ENCODE assay signal across 11 cellular contexts in the genomic region with DNA sequence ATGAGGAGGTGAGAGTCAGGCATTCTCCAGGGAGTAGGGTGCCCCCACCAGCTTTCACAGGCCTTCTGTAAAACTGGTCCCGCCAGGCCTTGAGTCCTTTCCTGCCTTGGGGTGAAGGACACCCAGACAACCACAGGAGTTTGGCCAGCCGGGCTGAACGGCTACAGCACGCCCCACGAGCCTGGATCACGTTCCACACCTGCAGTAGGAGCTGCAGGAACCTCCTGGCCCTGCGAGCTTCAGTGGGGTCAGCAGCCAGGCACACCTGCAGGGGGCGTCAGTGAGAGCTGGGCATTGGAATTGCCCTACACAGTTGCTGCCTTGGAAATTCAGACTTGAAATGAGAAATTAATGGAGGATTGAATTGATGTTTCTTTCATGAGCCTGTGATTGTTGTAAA. TPM values are rescaled to one million over a fixed set of nuclear protein-coding genes. Genes with fewer than 3 reads are reported as not detected.
DNase-seq lines count a peak whose midpoint lies in the region; ATAC-seq and TF ChIP-seq lines count a peak whose summit lies in the region.
"Had no signal": no experiment of that assay in that cellular context is flagged by ENCODE, and none has a peak within 500 bp of the region (broad histone marks: within the 10 kb centered on the region; RNA-seq: fewer than 3 reads in every experiment).

No MANE protein-coding gene starts in this region.

- H3K27me3 Mint-ChIP-seq in Caco-2 (ENCODE audit: insufficient read depth, unreplicated experiment), result no peaks in the 10 kb centered on the region
- peaks cover 6% of the 10 kb centered on the region for H3K27me3 Mint-ChIP-seq in HFFc6 (ENCODE audit: insufficient read depth)
- no peaks in the 10 kb centered on the region for H3K27me3 Mint-ChIP-seq in endodermal cell (ENCODE audit: insufficient read depth)
- H3K27me3 Mint-ChIP-seq in osteocyte (ENCODE audit: unreplicated experiment), result no peaks in the 10 kb centered on the region

- no peak overlapping the region for H3K9ac ChIP-seq in endodermal cell (ENCODE audit: extremely low read depth, low read length, poor library complexity, severe bottlenecking)

- no peak overlapping the region for H3K4me3 ChIP-seq in Caco-2 (ENCODE audit: low read depth, low read length)
- H3K4me3 ChIP-seq in endodermal cell (ENCODE audit: low read length), result no peak overlapping the region

- peak in 1 of 2 experiments; percentile 23 for TF ChIP-seq CTCF in Caco-2 (IDR thresholded peaks at IDR 0.05; ENCODE audit: insufficient read depth in 1 of 2, low read depth in 1 of 2, low read length in 1 of 2, severe bottlenecking in 1 of 2, unreplicated experiment in 1 of 2)
- peak; percentile 68 for TF ChIP-seq CTCF in HFFc6 (IDR thresholded peaks at IDR 0.05)
- peak; percentile 79 for TF ChIP-seq CTCF in endodermal cell (conservative IDR thresholded peaks at IDR 0.05)
- TF ChIP-seq CTCF in osteocyte (IDR thresholded peaks at IDR 0.05), result peak; percentile 27

- peaks cover 23% of the 10 kb centered on the region for H3K4me1 ChIP-seq in Caco-2
- H3K4me1 ChIP-seq in endodermal cell (ENCODE audit: control insufficient read depth, insufficient read depth, low read length), result no peaks in the 10 kb centered on the region

- peaks cover 6% of the 10 kb centered on the region for H3K36me3 Mint-ChIP-seq in Caco-2 (ENCODE audit: insufficient read depth, unreplicated experiment)
- H3K36me3 Mint-ChIP-seq in HFFc6 (ENCODE audit: low read depth), result no peaks in the 10 kb centered on the region
- peaks cover 37% of the 10 kb centered on the region for H3K36me3 Mint-ChIP-seq in endodermal cell (ENCODE audit: low read depth)
- peaks cover 23% of the 10 kb centered on the region for H3K36me3 Mint-ChIP-seq in osteocyte (ENCODE audit: unreplicated experiment)

- H3K36me3 ChIP-seq in Caco-2 (ENCODE audit: control insufficient read depth, insufficient read depth, low read length) (no peaks in the 10 kb centered on the region), endodermal cell (ENCODE audit: control insufficient read depth, insufficient read depth, low read length) (peaks cover 31% of the 10 kb centered on the region)

- peak overlapping the region; percentile 38 for H3K27ac Mint-ChIP-seq in Caco-2 (ENCODE audit: unreplicated experiment)
- H3K27ac Mint-ChIP-seq in HFFc6, result no peak overlapping the region
- H3K27ac Mint-ChIP-seq in endodermal cell, result peak overlapping the region; percentile 55
- H3K27ac Mint-ChIP-seq in osteocyte (ENCODE audit: unreplicated experiment), result peak overlapping the region; percentile 82

- H3K9me3 Mint-ChIP-seq in Caco-2 (ENCODE audit: unreplicated experiment) (no peaks in the 10 kb centered on the region), HFFc6 (no peaks in the 10 kb centered on the region), endodermal cell (no peaks in the 10 kb centered on the region), osteocyte (ENCODE audit: unreplicated experiment) (no peaks in the 10 kb centered on the region)

- H3K9me3 ChIP-seq in Caco-2 (no peaks in the 10 kb centered on the region), endodermal cell (ENCODE audit: control insufficient read depth, low read length) (no peaks in the 10 kb centered on the region)

- CTCF ChIA-PET in Caco-2 (lab: Charles Lee), result no interaction called here

- no TSS peak for BruUV-seq in Caco-2 (replicated peaks; lab: Mats Ljungman, UMichigan)

- H3K4me1 Mint-ChIP-seq in Caco-2 (ENCODE audit: low read depth, unreplicated experiment) (peaks cover 48% of the 10 kb centered on the region), HFFc6 (ENCODE audit: low read depth) (peaks cover 54% of the 10 kb centered on the region), endodermal cell (peaks cover 34% of the 10 kb centered on the region), osteocyte (ENCODE audit: unreplicated experiment) (peaks cover 83% of the 10 kb centered on the region)

- H3K27me3 ChIP-seq in Caco-2 (replicated peaks; ENCODE audit: control insufficient read depth, insufficient read depth, low read length) (no peaks in the 10 kb centered on the region), endodermal cell (ENCODE audit: control insufficient read depth, insufficient read depth, low read length, poor library complexity, severe bottlenecking) (no peaks in the 10 kb centered on the region)

- WGBS in endodermal cell (ENCODE audit: insufficient coverage in 1 of 2, insufficient read length in 1 of 2), 2 experiments, result 87 to 89% methylated on average over 7 to 8 of the region's 8 CpGs

- H3K4me3 Mint-ChIP-seq in Caco-2 (ENCODE audit: unreplicated experiment) (no peak overlapping the region), HFFc6 (no peak overlapping the region), endodermal cell (no peak overlapping the region), osteocyte (ENCODE audit: unreplicated experiment) (no peak overlapping the region)

- DNase-seq in Caco-2 (no peak), HFFc6 (no peak), endodermal cell (peak; percentile 85), osteocyte (ENCODE audit: extremely low spot score, unreplicated experiment) (no peak), medulla oblongata (ENCODE audit: extremely low spot score) (no peak), kidney tubule cell (ENCODE audit: low spot score) (no peak)
- DNase-seq: activated CD4-positive, CD25-positive, alpha-beta regulatory T cell treated with anti-CD3 and anti-CD28 coated beads, Interleukin-2, amount 50 U/mL, for 72 hours; NCI-H2171 had no signal

- POLR2A ChIA-PET in Caco-2 (lab: Charles Lee), result no interaction called here

- intact Hi-C loops in Caco-2 (cut with micrococcal nuclease; ENCODE audit: unreplicated experiment), result no loop called here

- ATAC-seq in HG03097 (IDR thresholded peaks at IDR 0.05; ENCODE audit: low FRiP score, unreplicated experiment), result no peak
- no peak for ATAC-seq in GM18519 (IDR thresholded peaks at IDR 0.05; ENCODE audit: low FRiP score, unreplicated experiment)
- ATAC-seq: Right ventricle myocardium inferior had no signal

- H3K27ac ChIP-seq in endodermal cell (ENCODE audit: low read depth, low read length), result no peak overlapping the region

RNA-seq across cellular contexts. Expression of a gene that starts 45.7 kb away (rescaled TPM):
- total RNA-seq in Caco-2 (2022), result 17.1 and 19.2 TPM in 2 replicates
- total RNA-seq in HFFc6 (2021; fragmentation: NEBNext Ultra II Directional; extraction: Animal tissue kit (Norgen Biotek cat#: 25700)), result 100 to 1,000 TPM; 202 to 327 (median 217) TPM
- total RNA-seq in endodermal cell, result 100 to 1,000 TPM; 388 to 398 TPM
- 216 TPM for polyA plus RNA-seq in endodermal cell (2013, experiment 1 of 2)
- polyA plus RNA-seq in endodermal cell (2013, experiment 2 of 2), result 219 TPM
- total RNA-seq in osteocyte, result 2,001 and 2,067 TPM in 2 replicates

RNA-seq across cellular contexts. Expression of a gene that starts 45.8 kb away (rescaled TPM):
- 4.5 and 4.8 TPM in 2 replicates for total RNA-seq in Caco-2 (2022)
- total RNA-seq in HFFc6 (2021; fragmentation: NEBNext Ultra II Directional; extraction: Animal tissue kit (Norgen Biotek cat#: 25700)), result 100 to 1,000 TPM; 137 to 328 (median 148) TPM
- total RNA-seq in endodermal cell, result 100 to 1,000 TPM; 702 to 764 TPM
- 174 TPM for polyA plus RNA-seq in endodermal cell (2013, experiment 1 of 2)
- 194 TPM for polyA plus RNA-seq in endodermal cell (2013, experiment 2 of 2)
- 3,181 and 3,589 TPM in 2 replicates for total RNA-seq in osteocyte

Comparison
In these comparisons a context has a peak if more than half of its experiments do, and no peak if none do; other contexts are left out.
1. RNA of a gene that starts 45.7 kb away (total RNA-seq): 2,001 to 2,067 TPM in osteocyte, 388 to 398 TPM in endodermal cell and 202 to 327 TPM in HFFc6; 17.1 to 19.2 TPM in Caco-2; every median in the first group is over 10 times any median in the second.
2. RNA of a gene that starts 45.8 kb away (total RNA-seq): 3,181 to 3,589 TPM in osteocyte, 702 to 764 TPM in endodermal cell and 137 to 328 TPM in HFFc6; 4.5 to 4.8 TPM in Caco-2; every median in the first group is over 10 times any median in the second.